ENCODE assay signal across 1 cellular context in genomic region chr3:52106951-52107611, GRCh38.
TF ChIP-seq lines count a peak whose summit lies in the region.

No MANE protein-coding gene starts in this region.

TF ChIP-seq in GM23338, 12 proteins besides CTCF, POLR2A, EP300 and RAD21 (continued from another document):
- TF ChIP-seq ZNF462 (CRISPR knock-in tag; IDR thresholded peaks at IDR 0.05), result no peak
